20 cellular contexts compared by ENCODE assay signal in genomic region chr5:66652818-66653217, GRCh38.
"Had no signal": no experiment of that assay in that cellular context is flagged by ENCODE, and none has a peak within 500 bp of the region (broad histone marks: within the 10 kb centered on the region; RNA-seq: fewer than 3 reads in every experiment).

No MANE protein-coding gene starts in this region.

- H3K4me3 ChIP-seq: dorsolateral prefrontal cortex, gastroesophageal sphincter, left ventricle myocardium inferior, lower lobe of right lung, psoas muscle, stomach, thoracic aorta, transverse colon had no signal

- H3K79me2 ChIP-seq: parathyroid adenoma had no signal

- H3K27ac ChIP-seq: dorsolateral prefrontal cortex, gastroesophageal sphincter, left ventricle myocardium inferior, lower lobe of right lung, parathyroid adenoma, psoas muscle, stomach, thoracic aorta, transverse colon had no signal

- DNase-seq: cortex of kidney; effector CD8-positive, alpha-beta T cell; immature natural killer cell; kidney; left cardiac atrium; left ventricle myocardium inferior; lower lobe of right lung; naive B cell; occipital lobe; psoas muscle; retina; stimulated activated naive CD4-positive, alpha-beta T cell; stomach; substantia nigra; transverse colon had no signal

- H3K9me3 ChIP-seq: gastroesophageal sphincter, left ventricle myocardium inferior, lower lobe of right lung, psoas muscle, stomach, thoracic aorta, transverse colon had no signal

- ATAC-seq: gastroesophageal sphincter, sciatic nerve had no signal

- H3K4me1 ChIP-seq: gastroesophageal sphincter, lower lobe of right lung, parathyroid adenoma, psoas muscle, stomach, transverse colon had no signal

- H3K9ac ChIP-seq: parathyroid adenoma had no signal

- H3K27me3 ChIP-seq: dorsolateral prefrontal cortex, gastroesophageal sphincter, stomach, transverse colon had no signal

- H3K36me3 ChIP-seq: gastroesophageal sphincter, left ventricle myocardium inferior, lower lobe of right lung, stomach, thoracic aorta, transverse colon had no signal

- H2AFZ ChIP-seq: parathyroid adenoma had no signal
